27 cellular contexts compared by ENCODE assay signal in genomic region chr16:57032931-57033330, GRCh38. TPM values are rescaled to one million over a fixed set of nuclear protein-coding genes. Genes with fewer than 3 reads are reported as not detected.
DNase-seq lines count a peak whose midpoint lies in the region; ATAC-seq, FAIRE-seq and TF ChIP-seq lines count a peak whose summit lies in the region.
"Had no signal": no experiment of that assay in that cellular context is flagged by ENCODE, and none has a peak within 500 bp of the region (broad histone marks: within the 10 kb centered on the region; RNA-seq: fewer than 3 reads in every experiment).

No MANE protein-coding gene starts in this region.

- peaks cover 89% of the 10 kb centered on the region for H3K4me1 Mint-ChIP-seq in CD8-positive, alpha-beta T cell (ENCODE audit: low read depth)
- H3K4me1 Mint-ChIP-seq in T-cell (peaks cover 69 to 86% (median 80%) of the 10 kb centered on the region in 3 donors), astrocyte (ENCODE audit: low read depth, unreplicated experiment) (peaks cover 29% of the 10 kb centered on the region)
- H3K4me1 Mint-ChIP-seq: mesothelial cell of epicardium had no signal

- H3K27ac Mint-ChIP-seq in CD8-positive, alpha-beta T cell = peak overlapping the region; percentile 79
- H3K27ac Mint-ChIP-seq in T-cell (peak overlapping the region; percentile 99), astrocyte (ENCODE audit: unreplicated experiment) (peak overlapping the region; percentile 55)
- H3K27ac Mint-ChIP-seq: dendritic cell treated with granulocyte-macrophage colony-stimulating factor and Interleukin-4, amounts not matched to agents 40 ng/mL and 50 ng/mL, for 4 days; mesothelial cell of epicardium had no signal

- no peaks in the 10 kb centered on the region for H3K79me2 ChIP-seq in astrocyte (ENCODE audit: insufficient read depth, low read length)

- no peak overlapping the region for H2AFZ ChIP-seq in astrocyte (ENCODE audit: low read depth, low read length)

- H3K4me2 ChIP-seq in astrocyte (ENCODE audit: low read length) = no peak overlapping the region

- no peak overlapping the region for H3K4me3 ChIP-seq in CD8-positive, alpha-beta T cell (ENCODE audit: low read depth, low read length)
- H3K4me3 ChIP-seq in astrocyte (ENCODE audit: insufficient read depth, low read depth, low read length) = no peak overlapping the region
- H3K4me3 ChIP-seq in neutrophil (ENCODE audit: low read depth in 1 of 2, low read length in 1 of 2) = no peak overlapping the region
- H3K4me3 ChIP-seq: gastroesophageal sphincter, left ventricle myocardium inferior, ovary, thoracic aorta, vagina had no signal

- H3K27me3 Mint-ChIP-seq in CD8-positive, alpha-beta T cell (ENCODE audit: low read depth) = no peaks in the 10 kb centered on the region
- no peaks in the 10 kb centered on the region for H3K27me3 Mint-ChIP-seq in T-cell
- H3K27me3 Mint-ChIP-seq in astrocyte (ENCODE audit: low read depth, unreplicated experiment) = peaks cover 9% of the 10 kb centered on the region
- H3K27me3 Mint-ChIP-seq: dendritic cell treated with granulocyte-macrophage colony-stimulating factor and Interleukin-4, amounts not matched to agents 40 ng/mL and 50 ng/mL, for 4 days; natural killer cell treated with Interleukin-12 subunit alpha and Interleukin-12 subunit beta and Interleukin-15 and Interleukin-18, amount 100 ng/mL, for 72 hours had no signal

- intact Hi-C loops in CD8-positive, alpha-beta T cell (cut with DNase I, micrococcal nuclease) = no loop called here

- H3K4me1 ChIP-seq in CD8-positive, alpha-beta T cell (ENCODE audit: insufficient read depth, low read length) = peaks cover 78% of the 10 kb centered on the region
- H3K4me1 ChIP-seq in astrocyte (ENCODE audit: insufficient read depth, low read length) (peaks cover 15% of the 10 kb centered on the region), neutrophil (ENCODE audit: control insufficient read depth in 1 of 2, insufficient read depth in 1 of 2, low read depth in 1 of 2, low read length in 1 of 2) (peaks cover 56 to 69% of the 10 kb centered on the region in 2 experiments)
- H3K4me1 ChIP-seq: gastroesophageal sphincter, left ventricle myocardium inferior, vagina had no signal

- no peak overlapping the region for H3K4me3 Mint-ChIP-seq in CD8-positive, alpha-beta T cell
- H3K4me3 Mint-ChIP-seq in T-cell = no peak overlapping the region
- H3K4me3 Mint-ChIP-seq in astrocyte (ENCODE audit: unreplicated experiment) = no peak overlapping the region
- H3K4me3 Mint-ChIP-seq: dendritic cell treated with granulocyte-macrophage colony-stimulating factor and Interleukin-4, amounts not matched to agents 40 ng/mL and 50 ng/mL, for 4 days; mesothelial cell of epicardium; natural killer cell treated with Interleukin-12 subunit alpha and Interleukin-12 subunit beta and Interleukin-15 and Interleukin-18, amount 100 ng/mL, for 72 hours had no signal

- H3K9me3 Mint-ChIP-seq in CD8-positive, alpha-beta T cell = no peaks in the 10 kb centered on the region
- no peaks in the 10 kb centered on the region for H3K9me3 Mint-ChIP-seq in T-cell
- H3K9me3 Mint-ChIP-seq in astrocyte (ENCODE audit: unreplicated experiment) = no peaks in the 10 kb centered on the region
- H3K9me3 Mint-ChIP-seq: dendritic cell treated with granulocyte-macrophage colony-stimulating factor and Interleukin-4, amounts not matched to agents 40 ng/mL and 50 ng/mL, for 4 days; mesothelial cell of epicardium had no signal

- H3K27ac ChIP-seq in CD8-positive, alpha-beta T cell (ENCODE audit: low read depth, low read length) = no peak overlapping the region
- H3K27ac ChIP-seq in astrocyte (ENCODE audit: low read depth, low read length) (no peak overlapping the region), neutrophil (peak overlapping the region; percentile 7)
- H3K27ac ChIP-seq: gastroesophageal sphincter, left ventricle myocardium inferior, ovary, thoracic aorta, vagina had no signal

- no peak for ATAC-seq in CD8-positive, alpha-beta T cell
- no peak for ATAC-seq in T-cell (replicated peaks in 1 of 4)
- ATAC-seq in HG03520 (IDR thresholded peaks at IDR 0.05; ENCODE audit: unreplicated experiment) = no peak
- ATAC-seq: gastroesophageal sphincter; natural killer cell treated with Interleukin-12 subunit alpha and Interleukin-12 subunit beta and Interleukin-15 and Interleukin-18, amount 100 ng/mL, for 72 hours; stimulated activated naive CD8-positive, alpha-beta T cell treated with anti-CD3 and anti-CD28 coated beads, Interleukin-15, Interleukin-2, amounts not matched to agents 100 U/mL and 50 U/mL, for 24 hours had no signal

- FAIRE-seq in astrocyte (lab: Jason Lieb, UNC) = no peak
- FAIRE-seq: bronchial epithelial cell, GM18507, islet of Langerhans had no signal

- no peak for TF ChIP-seq CTCF in CD8-positive, alpha-beta T cell (IDR thresholded peaks at IDR 0.05)
- TF ChIP-seq CTCF in astrocyte (IDR thresholded peaks at IDR 0.05; ENCODE audit: insufficient read depth, low read depth, low read length) (no peak), neutrophil (IDR thresholded peaks at IDR 0.05) (no peak)

- no peak overlapping the region for H3K9ac ChIP-seq in astrocyte (ENCODE audit: low read length)

- H3K9me3 ChIP-seq in CD8-positive, alpha-beta T cell (ENCODE audit: low read length) = no peaks in the 10 kb centered on the region
- H3K9me3 ChIP-seq in astrocyte (ENCODE audit: insufficient read depth, low read depth, low read length) = no peaks in the 10 kb centered on the region
- H3K9me3 ChIP-seq in neutrophil = no peaks in the 10 kb centered on the region
- H3K9me3 ChIP-seq: gastroesophageal sphincter, left ventricle myocardium inferior, ovary, thoracic aorta, vagina had no signal

- CTCF ChIA-PET in CD8-positive, alpha-beta T cell (lab: Charles Lee) = interaction anchor here (0.7 to 2.5 kb wide), 6 partner anchors 9 to 132 kb away, joined by 3 to 22 read pairs (median 4); no protein-coding TSS in a partner anchor
- CTCF ChIA-PET in T-cell (lab: Charles Lee) = interaction anchor here (0.5 to 0.6 kb wide), 2 partner anchors 13 to 40 kb away, joined by 3 to 5 read pairs; no protein-coding TSS in a partner anchor

- H3K36me3 Mint-ChIP-seq in CD8-positive, alpha-beta T cell = peaks cover 93% of the 10 kb centered on the region
- H3K36me3 Mint-ChIP-seq in T-cell (peaks cover 60% of the 10 kb centered on the region), astrocyte (ENCODE audit: low read depth, unreplicated experiment) (peaks cover 17% of the 10 kb centered on the region)
- H3K36me3 Mint-ChIP-seq: mesothelial cell of epicardium had no signal

- H3K36me3 ChIP-seq in CD8-positive, alpha-beta T cell (ENCODE audit: insufficient read depth, low read length) = peaks cover 69% of the 10 kb centered on the region
- H3K36me3 ChIP-seq in astrocyte (ENCODE audit: insufficient read depth, low read length) (peaks cover 3% of the 10 kb centered on the region), neutrophil (peaks cover 73% of the 10 kb centered on the region)
- H3K36me3 ChIP-seq: ovary had no signal

- no peaks in the 10 kb centered on the region for H4K20me1 ChIP-seq in astrocyte (ENCODE audit: insufficient read depth, low read length)

- no peak for DNase-seq in CD8-positive, alpha-beta T cell
- DNase-seq in T-cell = no peak
- DNase-seq in astrocyte (ENCODE audit: low read depth) = peak; percentile 48
- DNase-seq in C1 segment of cervical spinal cord (lab: John Stamatoyannopoulos, UW) = no peak
- DNase-seq in cerebellum (ENCODE audit: low spot score) = no peak
- DNase-seq: activated T-cell treated with anti-CD3 and anti-CD28 coated beads, Interleukin-2, amount 50 U/mL, for 48 hours; GDM1; left ventricle myocardium inferior; NCI-H1417; NCI-H2081 treated with DMSO at 0.1 percent for 48 hours; NCI-H446; OCI-M1; retina; stimulated activated CD4-positive, alpha-beta T cell treated with anti-CD3 and anti-CD28 coated beads, Interleukin-4, amount 100 ng/mL, for 24 hours; stimulated activated naive CD8-positive, alpha-beta T cell treated with anti-CD3 and anti-CD28 coated beads, Interleukin-15, Interleukin-2, amounts not matched to agents 100 U/mL and 50 U/mL, for 24 hours had no signal

- no peaks in the 10 kb centered on the region for H3K27me3 ChIP-seq in CD8-positive, alpha-beta T cell (ENCODE audit: insufficient read depth, low read length)
- H3K27me3 ChIP-seq in astrocyte (ENCODE audit: insufficient read depth, low read length) (no peaks in the 10 kb centered on the region), neutrophil (no peaks in the 10 kb centered on the region)
- H3K27me3 ChIP-seq: gastroesophageal sphincter, ovary, vagina had no signal

- POLR2A ChIA-PET in CD8-positive, alpha-beta T cell (lab: Charles Lee) = interaction anchor here (1.0 to 3.6 kb wide), 3 partner anchors 9 to 46 kb away, joined by 3 to 15 read pairs (median 5); partner anchors contain the start of gene NLRC5
- POLR2A ChIA-PET in T-cell (lab: Charles Lee) = interaction anchor here (0.6 to 0.9 kb wide), 2 partner anchors 13 to 18 kb away, joined by 3 read pairs; no protein-coding TSS in a partner anchor

RNA-seq across cellular contexts. Expression of gene NLRC5, which starts 43.6 kb away (rescaled TPM):
- total RNA-seq in CD8-positive, alpha-beta T cell = 100 to 1,000 TPM; 670 to 690 TPM
- total RNA-seq in T-cell = 100 to 1,000 TPM; 390 to 711 (median 496) TPM
- total RNA-seq in astrocyte = 29.9 and 33.1 TPM in 2 replicates
- total RNA-seq in cerebellum = 4.0 TPM

RNA-seq across cellular contexts. Expression of gene CPNE2, which starts 59.5 kb away (rescaled TPM):
- 1 to 10 TPM; 5.7 to 6.8 TPM for total RNA-seq in CD8-positive, alpha-beta T cell
- total RNA-seq in T-cell = 1 to 10 TPM; 5.5 to 9.3 (median 6.1) TPM
- 17.0 and 19.3 TPM in 2 replicates for total RNA-seq in astrocyte
- 42.8 TPM for total RNA-seq in cerebellum

Comparison
In these comparisons a context has a peak if more than half of its experiments do, and no peak if none do; other contexts are left out.
1. RNA of gene NLRC5, which starts 43.6 kb away (total RNA-seq): 670 to 690 TPM in CD8-positive, alpha-beta T cell and 390 to 711 TPM in T-cell; 29.9 to 33.1 TPM in astrocyte and 4.0 TPM in cerebellum (single experiment); every median in the first group is over 10 times any median in the second.
2. Peak in every context shown above with its lines, with median percentiles within 50 percentile points of each other: H3K27ac Mint-ChIP-seq.